ENCODE assay signal across 8 cellular contexts in genomic region chr17:82777778-82778375, GRCh38. TPM values are rescaled to one million over a fixed set of nuclear protein-coding genes. Genes with fewer than 3 reads are reported as not detected.
DNase-seq lines count a peak whose midpoint lies in the region; ATAC-seq, FAIRE-seq and TF ChIP-seq lines count a peak whose summit lies in the region.
"Not testable (repeated sequence)": the region's sequence is repeated elsewhere in the genome, so short reads cannot be mapped to it uniquely, and the experiment has no call there.
"Had no signal": no experiment of that assay in that cellular context is flagged by ENCODE, and none has a peak within 500 bp of the region (broad histone marks: within the 10 kb centered on the region; RNA-seq: fewer than 3 reads in every experiment).

No MANE protein-coding gene starts in this region.

- H3K27ac ChIP-seq in C4-2B; HEK293 (ENCODE audit: extremely low read depth, low read depth, low read length); RWPE1; GM12878 (ENCODE audit: control insufficient read depth, insufficient read depth); esophagus muscularis mucosa (replicated peaks in 1 of 4); HepG2 (ENCODE audit: extremely low read length, insufficient read depth, low read length); psoas muscle: not testable (repeated sequence)

- CTCF ChIA-PET in HEK293 (lab: Yijun Ruan, JAX), result interaction anchor here (0.8 to 1.5 kb wide), 3 partner anchors 59 to 428 kb away, joined by 3 to 4 read pairs (median 3); no protein-coding TSS in a partner anchor
- CTCF ChIA-PET in RWPE1 (lab: Yijun Ruan, JAX), result interaction anchor here (0.6 to 0.7 kb wide), 4 partner anchors 93 to 188 kb away, joined by 3 to 10 read pairs (median 3); no protein-coding TSS in a partner anchor
- CTCF ChIA-PET in GM12878 (lab: Yijun Ruan, JAX), result interaction anchor here (1.5 kb wide), 1 partner anchor 422 kb away, joined by 3 read pairs; no protein-coding TSS in a partner anchor
- CTCF ChIA-PET in HepG2 (lab: Yijun Ruan, JAX; ENCODE audit: low intra/inter-chr PET ratio, low total read pairs), result not testable (repeated sequence)

- SMC1A ChIA-PET in GM12878 (lab: Charles Lee; ENCODE audit: uncharacterized antibody, unreplicated experiment), result not testable (repeated sequence)

- ATAC-seq in GM12878, HepG2, psoas muscle: not testable (repeated sequence)

- H3K79me2 ChIP-seq in GM12878 (ENCODE audit: control insufficient read depth, insufficient read depth, low read length); HepG2 (ENCODE audit: insufficient read depth, low read length): not testable (repeated sequence)

- H3K36me3 ChIP-seq in HEK293 (ENCODE audit: control insufficient read depth in 2 of 2, insufficient read depth in 1 of 2, low read length in 2 of 2) (peaks cover 13 to 37% of the 10 kb centered on the region in 2 experiments; a peak in 2 of 3 replicates), GM12878 (ENCODE audit: control insufficient read depth in 2 of 2, insufficient read depth in 2 of 2, low read length in 1 of 2) (peaks cover 6 to 10% of the 10 kb centered on the region in 2 experiments; a peak in 3 of 4 replicates), esophagus muscularis mucosa (peaks cover 2 to 31% (median 16%) of the 10 kb centered on the region in 4 donors), HepG2 (replicated peaks in 1 of 2; ENCODE audit: control insufficient read depth in 1 of 2, insufficient read depth in 2 of 2, low read length in 2 of 2) (peaks cover 14 to 33% of the 10 kb centered on the region in 2 experiments; a peak in 4 of 5 replicates)
- H3K36me3 ChIP-seq in psoas muscle (ENCODE audit: insufficient read depth in 1 of 2, low read depth in 1 of 2), result not testable (repeated sequence)

- H4K20me1 ChIP-seq in GM12878 (ENCODE audit: control insufficient read depth, insufficient read depth); HepG2 (ENCODE audit: insufficient read depth, low read length): not testable (repeated sequence)

- TF ChIP-seq RAD21 in GM12878 (IDR thresholded peaks at IDR 0.05; ENCODE audit: insufficient read depth, low read depth, low read length), result not testable (repeated sequence)
- peak; percentile 65 for TF ChIP-seq RAD21 in HepG2 (CRISPR knock-in tag; IDR thresholded peaks at IDR 0.05)

- POLR2A ChIA-PET in HEK293 (lab: Yijun Ruan, JAX); RWPE1 (lab: Yijun Ruan, JAX; ENCODE audit: low non-redundant PET); GM12878 (lab: Charles Lee); HepG2 (lab: Yijun Ruan, JAX): not testable (repeated sequence)

- H2AFZ ChIP-seq in GM12878 (ENCODE audit: control insufficient read depth, low read depth, low read length); HepG2 (ENCODE audit: low read length): not testable (repeated sequence)

- WGBS in GM12878 (ENCODE audit: insufficient coverage, insufficient replicate concordance, low lambda C conversion rate, missing lambda C conversion rate), result 68% methylated on average over 17 of the region's 21 CpGs
- WGBS in esophagus muscularis mucosa, result 80% methylated on average over 21 of the region's 21 CpGs
- 77% methylated on average over 21 of the region's 21 CpGs for WGBS in HepG2 (ENCODE audit: low lambda C conversion rate)
- 74 to 80% (median 77%) methylated on average over 15 to 21 of the region's 21 CpGs for WGBS in psoas muscle, 3 donors

- TF ChIP-seq CTCF in C4-2B (conservative IDR thresholded peaks at IDR 0.05) (peak; percentile 77), RWPE1 (conservative IDR thresholded peaks at IDR 0.05; ENCODE audit: low read depth) (peak; percentile 56), esophagus muscularis mucosa (IDR thresholded peaks at IDR 0.05) (peak; percentile 25 to 51 (median 51)), HepG2 (CRISPR knock-in tag; IDR thresholded peaks at IDR 0.05) (peak; percentile 32; the same call in 1 of the 2 replicates), psoas muscle (IDR thresholded peaks at IDR 0.05) (peak; percentile 35)
- not testable (repeated sequence) for TF ChIP-seq CTCF in HEK293 (tag by site-specific recombination; IDR thresholded peaks at IDR 0.05); GM12878 (IDR thresholded peaks at IDR 0.05 in 2 of 3, conservative IDR thresholded peaks at IDR 0.05 in 1 of 3; ENCODE audit: control insufficient read depth in 2 of 3, extremely low read depth in 1 of 3, insufficient read depth in 1 of 3, low read depth in 3 of 3, low read length in 3 of 3)

- not testable (repeated sequence) for TF ChIP-seq EP300 in GM12878 (IDR thresholded peaks at IDR 0.05; ENCODE audit: borderline replicate concordance in 1 of 2, control insufficient read depth in 1 of 2, low read depth in 2 of 2, low read length in 2 of 2); esophagus muscularis mucosa (IDR thresholded peaks at IDR 0.05); HepG2 (IDR thresholded peaks at IDR 0.05; ENCODE audit: low read depth in 2 of 2, low read length in 2 of 2); HepG2 (CRISPR knock-in tag; IDR thresholded peaks at IDR 0.05; ENCODE audit: borderline replicate concordance)

- not testable (repeated sequence) for TF ChIP-seq POLR2A in GM12878 (IDR thresholded peaks at IDR 0.05; ENCODE audit: low read depth, low read length); esophagus muscularis mucosa (IDR thresholded peaks at IDR 0.05; ENCODE audit: low read depth); HepG2 (IDR thresholded peaks at IDR 0.05; ENCODE audit: insufficient read depth in 1 of 2, low read depth in 2 of 2, low read length in 2 of 2)

- in situ Hi-C loops in GM12878 (cut with MboI), result not testable (repeated sequence)
- in situ Hi-C loops in HepG2 (cut with HindIII; ENCODE audit: extremely low pct_ligation_motif_present, low pct_unique_long_range_greater_than_20kb), result loop anchor here (5.0 kb wide), 1 partner anchor 111 kb away; no protein-coding TSS in a partner anchor

- DNase-seq in RWPE1 (ENCODE audit: low spot score); GM12878 (ENCODE audit: low read depth, low spot score); esophagus muscularis mucosa (ENCODE audit: extremely low spot score); HepG2 (ENCODE audit: low spot score): not testable (repeated sequence)
- DNase-seq in psoas muscle, result peak in 1 of 2 donors; percentile 36

- H3K27me3 ChIP-seq in GM12878 (replicated peaks in 1 of 2; ENCODE audit: control insufficient read depth in 2 of 2, insufficient read depth in 2 of 2, low read length in 1 of 2); esophagus muscularis mucosa; HepG2 (ENCODE audit: control insufficient read depth in 1 of 2, insufficient read depth in 2 of 2, low read length in 2 of 2); psoas muscle (ENCODE audit: insufficient read depth in 3 of 3, low read length in 2 of 3): not testable (repeated sequence)

- not testable (repeated sequence) for H3K4me3 ChIP-seq in HEK293 (ENCODE audit: low read depth, low read length); GM12878; esophagus muscularis mucosa; HepG2 (replicated peaks in 1 of 3; ENCODE audit: insufficient read depth in 1 of 3, low read depth in 2 of 3, low read length in 3 of 3); psoas muscle

- not testable (repeated sequence) for H3K9me3 ChIP-seq in HEK293 (ENCODE audit: control insufficient read depth, insufficient read depth, low read depth, low read length); GM12878 (replicated peaks; ENCODE audit: control insufficient read depth, insufficient read depth, low read length); esophagus muscularis mucosa; HepG2 (ENCODE audit: low read length); psoas muscle

- intact Hi-C loops in GM12878 (cut with micrococcal nuclease; ENCODE audit: unreplicated experiment); HepG2 (cut with micrococcal nuclease; ENCODE audit: unreplicated experiment): not testable (repeated sequence)
- intact Hi-C loops in esophagus muscularis mucosa (cut with DNase I), result loop anchor here (5.0 kb wide), 1 partner anchor 426 kb away; no protein-coding TSS in a partner anchor
- intact Hi-C loops in psoas muscle (cut with DNase I), result loop anchor here in 1 of 2 donors (5.0 kb wide), 1 partner anchor 426 kb away; no protein-coding TSS in a partner anchor

- FAIRE-seq in GM12878 (lab: Jason Lieb, UNC); HepG2 (lab: Jason Lieb, UNC): not testable (repeated sequence)

- H3K4me2 ChIP-seq in GM12878 (ENCODE audit: control insufficient read depth, insufficient read depth); HepG2 (ENCODE audit: low read depth, low read length): not testable (repeated sequence)

- not testable (repeated sequence) for H3K4me1 ChIP-seq in HEK293 (ENCODE audit: control insufficient read depth, insufficient read depth, low read length); HepG2 (ENCODE audit: insufficient read depth, low read length); psoas muscle
- H3K4me1 ChIP-seq in GM12878 (ENCODE audit: control insufficient read depth, insufficient read depth, low read length), result peaks cover 17% of the 10 kb centered on the region
- H3K4me1 ChIP-seq in esophagus muscularis mucosa, result peaks cover 4 to 20% (median 17%) of the 10 kb centered on the region in 4 donors

- RAD21 ChIA-PET in GM12878 (lab: Charles Lee; ENCODE audit: unreplicated experiment), result not testable (repeated sequence)

- BruUV-seq in GM12878 (replicated peaks; lab: Mats Ljungman, UMichigan); HepG2 (replicated peaks; lab: Mats Ljungman, UMichigan): not testable (repeated sequence)

- not testable (repeated sequence) for H3K9ac ChIP-seq in GM12878 (ENCODE audit: control insufficient read depth, insufficient read depth, low read length); HepG2 (ENCODE audit: insufficient read depth, low read depth, low read length)

RNA-seq across cellular contexts. Expression of gene TBCD, which starts 26.0 kb away (rescaled TPM):
- 201 and 218 TPM in 2 replicates for total RNA-seq in GM12878 (2013; cell fraction: nucleolus; rRNA removed)
- total RNA-seq in GM12878 (2014; rRNA removed) (54.4 and 58.2 TPM in 2 replicates), GM12878 (2014; rRNA removed; fragmentation: Illumina TruSeq; extraction: Trizol) (27.2 and 38.6 TPM in 2 replicates), GM12878 (2021) (96.3 and 114 TPM in 2 replicates), esophagus muscularis mucosa (10 to 100 TPM; 38.1 to 56.7 (median 53.6) TPM), HepG2 (2016; rRNA removed; fragmentation: Illumina TruSeq; extraction: Trizol) (33.9 and 49.6 TPM in 2 replicates), psoas muscle (10 to 100 TPM; 34.7 to 46.1 (median 40.3) TPM)
- polyA plus RNA-seq in GM12878 (2011; ENCODE audit: low read depth), result 53.6 TPM
- polyA plus RNA-seq in GM12878 (2011; rRNA removed) (36.7 and 61.0 TPM in 2 replicates), GM12878 (2014; fragmentation: Illumina TruSeq; extraction: Trizol) (12.2 and 35.6 TPM in 2 replicates), GM12878 (2014; fragmentation: Nextera tagmentation; extraction: Ambion mirVana) (10 to 100 TPM; 10.3 to 19.3 TPM), GM12878 (2014; rRNA removed) (46.6 and 66.7 TPM in 2 replicates), GM12878 (2016; fragmentation: Nextera tagmentation; extraction: Ambion mirVana) (10 to 100 TPM; 72.9 to 83.5 TPM), HepG2 (2011; rRNA removed) (54.8 and 58.7 TPM in 2 replicates), psoas muscle (10 to 100 TPM; 28.2 to 65.0 (median 31.4) TPM)
- polyA plus RNA-seq in GM12878 (2011; cell fraction: cytosol; rRNA removed), result 93.6 and 116 TPM in 2 replicates
- polyA plus RNA-seq in GM12878 (2011; cell fraction: nucleus; rRNA removed), result 456 and 506 TPM in 2 replicates
- 78.2 and 97.0 TPM in 2 replicates for polyA plus RNA-seq in GM12878 (2012)
- polyA minus RNA-seq in GM12878 (2011; rRNA and poly(A)+ RNA removed), result 128 and 173 TPM in 2 replicates
- 71.3 and 78.0 TPM in 2 replicates for polyA minus RNA-seq in GM12878 (2011; cell fraction: cytosol; rRNA and poly(A)+ RNA removed)
- polyA minus RNA-seq in GM12878 (2011; cell fraction: nucleus; rRNA and poly(A)+ RNA removed), result 90.2 and 122 TPM in 2 replicates
- total RNA-seq in HepG2 (2016; cell fraction: cytosol; rRNA removed; fragmentation: Illumina TruSeq; extraction: Trizol; ENCODE audit: low read depth), result 98.6 and 103 TPM in 2 replicates
- 32.6 and 40.4 TPM in 2 replicates for total RNA-seq in HepG2 (2016; cell fraction: insoluble cytoplasmic fraction; rRNA removed; fragmentation: Illumina TruSeq; extraction: Trizol)
- 28.6 and 30.6 TPM in 2 replicates for total RNA-seq in HepG2 (2016; cell fraction: membrane; rRNA removed; fragmentation: Illumina TruSeq; extraction: Trizol)
- total RNA-seq in HepG2 (2016; cell fraction: nucleus; rRNA removed; fragmentation: Illumina TruSeq; extraction: Trizol), result 44.9 and 51.2 TPM in 2 replicates
- 29.1 and 46.9 TPM in 2 replicates for polyA plus RNA-seq in HepG2 (2011; cell fraction: cytosol; rRNA removed)
- 327 and 449 TPM in 2 replicates for polyA plus RNA-seq in HepG2 (2011; cell fraction: nucleus; rRNA removed)
- 37.3 and 41.7 TPM in 2 replicates for polyA plus RNA-seq in HepG2 (2012)
- polyA plus RNA-seq in HepG2 (2016; cell fraction: cytosol; fragmentation: Illumina TruSeq; extraction: Trizol; ENCODE audit: low read depth), result 3.7 and 4.9 TPM in 2 replicates
- polyA plus RNA-seq in HepG2 (2016; cell fraction: insoluble cytoplasmic fraction; fragmentation: Illumina TruSeq; extraction: Trizol; ENCODE audit: low read depth), result 39.7 and 51.2 TPM in 2 replicates
- 5.6 and 6.8 TPM in 2 replicates for polyA plus RNA-seq in HepG2 (2016; cell fraction: membrane; fragmentation: Illumina TruSeq; extraction: Trizol; ENCODE audit: low read depth)
- polyA plus RNA-seq in HepG2 (2016; cell fraction: nucleus; fragmentation: Illumina TruSeq; extraction: Trizol; ENCODE audit: insufficient read depth, low read depth), result 140 and 151 TPM in 2 replicates
- polyA minus RNA-seq in HepG2 (2011; rRNA and poly(A)+ RNA removed; ENCODE audit: low replicate concordance), result 67.0 and 125 TPM in 2 replicates
- polyA minus RNA-seq in HepG2 (2011; cell fraction: cytosol; rRNA and poly(A)+ RNA removed), result 38.0 and 45.2 TPM in 2 replicates
- 51.1 and 51.6 TPM in 2 replicates for polyA minus RNA-seq in HepG2 (2011; cell fraction: nucleus; rRNA and poly(A)+ RNA removed)

RNA-seq across cellular contexts. Expression of gene FN3K, which starts 42.5 kb away (rescaled TPM):
- total RNA-seq in GM12878 (2013; cell fraction: nucleolus; rRNA removed), result 0.90 and 1.1 TPM in 2 replicates
- total RNA-seq in GM12878 (2014; rRNA removed) (0.51 TPM in 1 of 2 replicates, not detected in the other), GM12878 (2014; rRNA removed; fragmentation: Illumina TruSeq; extraction: Trizol) (not detected in 2 replicates), GM12878 (2021) (0.58 TPM in 1 of 2 replicates, not detected in the other), esophagus muscularis mucosa (10 to 100 TPM in 1 of 4 donors, 1 to 10 TPM in 3; 3.4 to 22.7 (median 6.5) TPM), HepG2 (2016; rRNA removed; fragmentation: Illumina TruSeq; extraction: Trizol) (12.2 and 22.0 TPM in 2 replicates), psoas muscle (10 to 100 TPM in 3 of 4 donors, 1 to 10 TPM in 1; 5.9 to 22.3 (median 18.1) TPM)
- 0.50 TPM for polyA plus RNA-seq in GM12878 (2011; ENCODE audit: low read depth)
- polyA plus RNA-seq in GM12878 (2011; rRNA removed) (0.08 and 0.17 TPM in 2 replicates), GM12878 (2014; fragmentation: Illumina TruSeq; extraction: Trizol) (not detected in 2 replicates), GM12878 (2014; fragmentation: Nextera tagmentation; extraction: Ambion mirVana) (not detected), GM12878 (2014; rRNA removed) (0.14 and 0.17 TPM in 2 replicates), GM12878 (2016; fragmentation: Nextera tagmentation; extraction: Ambion mirVana) (not detected), HepG2 (2011; rRNA removed) (3.5 and 5.7 TPM in 2 replicates), psoas muscle (10 to 100 TPM in 1 of 3 donors, 1 to 10 TPM in 2; 6.1 to 10.1 (median 8.1) TPM)
- 0.05 TPM in 1 of 2 replicates, not detected in the other for polyA plus RNA-seq in GM12878 (2011; cell fraction: cytosol; rRNA removed)
- 0.37 and 0.57 TPM in 2 replicates for polyA plus RNA-seq in GM12878 (2011; cell fraction: nucleus; rRNA removed)
- 1.0 and 1.1 TPM in 2 replicates for polyA plus RNA-seq in GM12878 (2012)
- not detected in 2 replicates for polyA minus RNA-seq in GM12878 (2011; rRNA and poly(A)+ RNA removed)
- polyA minus RNA-seq in GM12878 (2011; cell fraction: cytosol; rRNA and poly(A)+ RNA removed), result not detected in 2 replicates
- polyA minus RNA-seq in GM12878 (2011; cell fraction: nucleus; rRNA and poly(A)+ RNA removed), result not detected in 2 replicates
- 9.6 and 10.3 TPM in 2 replicates for total RNA-seq in HepG2 (2016; cell fraction: cytosol; rRNA removed; fragmentation: Illumina TruSeq; extraction: Trizol; ENCODE audit: low read depth)
- 12.7 and 23.9 TPM in 2 replicates for total RNA-seq in HepG2 (2016; cell fraction: insoluble cytoplasmic fraction; rRNA removed; fragmentation: Illumina TruSeq; extraction: Trizol)
- 17.0 and 17.4 TPM in 2 replicates for total RNA-seq in HepG2 (2016; cell fraction: membrane; rRNA removed; fragmentation: Illumina TruSeq; extraction: Trizol)
- 29.1 and 32.3 TPM in 2 replicates for total RNA-seq in HepG2 (2016; cell fraction: nucleus; rRNA removed; fragmentation: Illumina TruSeq; extraction: Trizol)
- polyA plus RNA-seq in HepG2 (2011; cell fraction: cytosol; rRNA removed), result 1.9 and 2.0 TPM in 2 replicates
- 27.8 and 27.9 TPM in 2 replicates for polyA plus RNA-seq in HepG2 (2011; cell fraction: nucleus; rRNA removed)
- 48.6 and 58.1 TPM in 2 replicates for polyA plus RNA-seq in HepG2 (2012)
- polyA plus RNA-seq in HepG2 (2016; cell fraction: cytosol; fragmentation: Illumina TruSeq; extraction: Trizol; ENCODE audit: low read depth), result 21.3 and 21.5 TPM in 2 replicates
- polyA plus RNA-seq in HepG2 (2016; cell fraction: insoluble cytoplasmic fraction; fragmentation: Illumina TruSeq; extraction: Trizol; ENCODE audit: low read depth), result 52.3 and 61.0 TPM in 2 replicates
- 23.7 and 26.9 TPM in 2 replicates for polyA plus RNA-seq in HepG2 (2016; cell fraction: membrane; fragmentation: Illumina TruSeq; extraction: Trizol; ENCODE audit: low read depth)
- polyA plus RNA-seq in HepG2 (2016; cell fraction: nucleus; fragmentation: Illumina TruSeq; extraction: Trizol; ENCODE audit: insufficient read depth, low read depth), result 78.1 and 80.9 TPM in 2 replicates
- 1.6 and 9.2 TPM in 2 replicates for polyA minus RNA-seq in HepG2 (2011; rRNA and poly(A)+ RNA removed; ENCODE audit: low replicate concordance)
- polyA minus RNA-seq in HepG2 (2011; cell fraction: cytosol; rRNA and poly(A)+ RNA removed), result 17.1 and 26.0 TPM in 2 replicates
- 24.3 and 29.1 TPM in 2 replicates for polyA minus RNA-seq in HepG2 (2011; cell fraction: nucleus; rRNA and poly(A)+ RNA removed)
- total RNA-seq: HT1080 had no signal
